Comparison of ENCODE assay signal across 34 cellular contexts in genomic region chr5:123817267-123817666, GRCh38.
"Had no signal": no experiment of that assay in that cellular context is flagged by ENCODE, and none has a peak within 500 bp of the region (broad histone marks: within the 10 kb centered on the region; RNA-seq: fewer than 3 reads in every experiment).

No MANE protein-coding gene starts in this region.

- H3K36me3 ChIP-seq: MG63 had no signal

- H3K4me3 ChIP-seq: MG63 had no signal

- H3K27me3 ChIP-seq: MG63 had no signal

- H3K27ac ChIP-seq: KMS-11 had no signal

- DNase-seq: Karpas-422, Kasumi-1, KG1, MG63, MM.1S, MV-4-11, NCI-H1048, NCI-H1092, NCI-H1092 treated with DMSO at 0.1 percent for 48 hours, NCI-H1105, NCI-H1105 treated with DMSO at 0.1 percent for 48 hours, NCI-H1417, NCI-H1417 treated with DMSO at 0.1 percent for 48 hours, NCI-H1436, NCI-H1436 treated with DMSO at 0.1 percent for 48 hours, NCI-H146, NCI-H1694, NCI-H1694 treated with DMSO at 0.1 percent for 48 hours, NCI-H187, NCI-H187 treated with DMSO at 0.1 percent for 48 hours, NCI-H1930, NCI-H2029, NCI-H2029 treated with DMSO at 0.1 percent for 48 hours, NCI-H2081, NCI-H2081 treated with DMSO at 0.1 percent for 48 hours, NCI-H2107, NCI-H2171, NCI-H2171 treated with DMSO at 0.1 percent for 48 hours, NCI-H2227 treated with DMSO at 0.1 percent for 48 hours, NCI-H226, NCI-H345, NCI-H446, NCI-H446 treated with DMSO at 0.1 percent for 48 hours had no signal

- H3K9me3 ChIP-seq: MG63 had no signal
